ENCODE assay signal across 27 cellular contexts in the genomic region with DNA sequence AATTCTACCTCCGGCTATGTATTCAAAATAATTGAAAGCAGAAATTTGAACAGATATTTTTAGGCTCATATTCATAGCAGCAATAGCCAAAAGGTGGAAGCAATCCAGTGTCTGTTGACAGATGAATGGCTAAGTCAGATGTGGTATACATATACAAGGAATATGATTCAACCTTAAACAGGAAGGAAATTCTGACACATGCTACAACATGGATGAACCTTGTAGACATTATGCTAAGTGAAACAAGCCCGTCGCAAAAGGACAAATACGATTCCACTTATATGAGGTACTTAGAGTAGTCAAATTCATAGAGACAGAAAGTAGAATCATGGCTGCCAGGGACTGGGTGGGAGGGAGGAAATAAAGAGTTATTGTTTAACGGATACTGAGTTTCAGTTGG.
"Had no signal": no experiment of that assay in that cellular context is flagged by ENCODE, and none has a peak within 500 bp of the region (broad histone marks: within the 10 kb centered on the region; RNA-seq: fewer than 3 reads in every experiment).

No MANE protein-coding gene starts in this region.

- H3K9me3 Mint-ChIP-seq: activated naive CD4-positive, alpha-beta T cell treated with anti-CD3 and anti-CD28 coated beads, Interleukin-2, amount 10 ng/mL, durations not matched to agents 7 days and 5 days; activated naive CD8-positive, alpha-beta T cell treated with anti-CD3 and anti-CD28 coated beads, Interleukin-2, amount 10 ng/mL, durations not matched to agents 7 days and 5 days; endodermal cell; stimulated activated memory B cell treated with anti-CD40 and anti-IgM and Interleukin-4, amounts not matched to agents 10 μg/mL and 1 μg/mL and 100 μg/mL, for 72 hours had no signal

- H3K4me3 ChIP-seq: esophagus squamous epithelium, gastroesophageal sphincter, psoas muscle, sigmoid colon, transverse colon had no signal

- H3K9me3 ChIP-seq: esophagus squamous epithelium, gastroesophageal sphincter, psoas muscle, sigmoid colon, transverse colon had no signal

- H3K79me2 ChIP-seq: parathyroid adenoma had no signal

- H3K4me1 ChIP-seq: parathyroid adenoma, psoas muscle had no signal

- H3K27ac ChIP-seq: brain microvascular endothelial cell, epithelial cell of prostate, esophagus squamous epithelium, gastroesophageal sphincter, parathyroid adenoma, psoas muscle, sigmoid colon, transverse colon had no signal

- H3K27me3 ChIP-seq: brain microvascular endothelial cell, esophagus squamous epithelium, gastroesophageal sphincter, sigmoid colon, transverse colon had no signal

- H3K9ac ChIP-seq: parathyroid adenoma had no signal

- ATAC-seq: activated CD8-positive, alpha-beta memory T cell treated with anti-CD3 and anti-CD28 coated beads, Interleukin-2, amount 10 ng/mL, durations not matched to agents 7 days and 5 days; activated CD8-positive, alpha-beta T cell treated with anti-CD3 and anti-CD28 coated beads, Interleukin-2, amount 10 ng/mL, durations not matched to agents 7 days and 5 days; gastroesophageal sphincter; left colon; naive thymus-derived CD4-positive, alpha-beta T cell; psoas muscle; stimulated activated memory B cell treated with anti-CD40 and anti-IgM and Interleukin-4, amounts not matched to agents 10 μg/mL and 1 μg/mL and 100 μg/mL, for 72 hours had no signal

- H3K4me3 Mint-ChIP-seq: activated CD8-positive, alpha-beta memory T cell treated with anti-CD3 and anti-CD28 coated beads, Interleukin-2, amount 10 ng/mL, durations not matched to agents 7 days and 5 days; activated CD8-positive, alpha-beta T cell treated with anti-CD3 and anti-CD28 coated beads, Interleukin-2, amount 10 ng/mL, durations not matched to agents 7 days and 5 days; activated naive CD4-positive, alpha-beta T cell treated with anti-CD3 and anti-CD28 coated beads, Interleukin-2, amount 10 ng/mL, durations not matched to agents 7 days and 5 days; activated naive CD8-positive, alpha-beta T cell treated with anti-CD3 and anti-CD28 coated beads, Interleukin-2, amount 10 ng/mL, durations not matched to agents 7 days and 5 days; endodermal cell; naive thymus-derived CD4-positive, alpha-beta T cell; stimulated activated memory B cell treated with anti-CD40 and anti-IgM and Interleukin-4, amounts not matched to agents 10 μg/mL and 1 μg/mL and 100 μg/mL, for 72 hours had no signal

- H3K36me3 ChIP-seq: brain microvascular endothelial cell, esophagus squamous epithelium, gastroesophageal sphincter, sigmoid colon, transverse colon had no signal

- H3K36me3 Mint-ChIP-seq: stimulated activated memory B cell treated with anti-CD40 and anti-IgM and Interleukin-4, amounts not matched to agents 10 μg/mL and 1 μg/mL and 100 μg/mL, for 72 hours had no signal

- DNase-seq: activated CD4-positive, alpha-beta T cell treated with anti-CD3 and anti-CD28 coated beads for 1 hour; activated CD8-positive, alpha-beta memory T cell treated with anti-CD3 and anti-CD28 coated beads, Interleukin-2, amount 10 ng/mL, durations not matched to agents 7 days and 5 days; activated CD8-positive, alpha-beta T cell treated with anti-CD3 and anti-CD28 coated beads, Interleukin-2, amount 10 ng/mL, durations not matched to agents 7 days and 5 days; activated effector memory CD4-positive, alpha-beta T cell treated with anti-CD3 and anti-CD28 coated beads, Interleukin-2, amount 50 U/mL, for 16 hours; activated naive CD4-positive, alpha-beta T cell treated with anti-CD3 and anti-CD28 coated beads, Interleukin-2, amount 10 ng/mL, durations not matched to agents 7 days and 5 days; activated naive CD8-positive, alpha-beta T cell treated with anti-CD3 and anti-CD28 coated beads, Interleukin-2, amount 10 ng/mL, durations not matched to agents 7 days and 5 days; brain microvascular endothelial cell; caudate nucleus; cortex of kidney; endodermal cell; esophagus squamous epithelium; hippocampal formation; kidney; left colon; midbrain; naive thymus-derived CD4-positive, alpha-beta T cell; nucleus accumbens; psoas muscle; sigmoid colon; small intestine; stimulated activated CD4-positive, alpha-beta T cell treated with anti-CD3 and anti-CD28 coated beads, Interleukin-4, amount 100 ng/mL, for 24 hours; T-helper 9 cell; transverse colon had no signal

- H3K27ac Mint-ChIP-seq: activated CD8-positive, alpha-beta memory T cell treated with anti-CD3 and anti-CD28 coated beads, Interleukin-2, amount 10 ng/mL, durations not matched to agents 7 days and 5 days; activated CD8-positive, alpha-beta T cell treated with anti-CD3 and anti-CD28 coated beads, Interleukin-2, amount 10 ng/mL, durations not matched to agents 7 days and 5 days; activated naive CD4-positive, alpha-beta T cell treated with anti-CD3 and anti-CD28 coated beads, Interleukin-2, amount 10 ng/mL, durations not matched to agents 7 days and 5 days; activated naive CD8-positive, alpha-beta T cell treated with anti-CD3 and anti-CD28 coated beads, Interleukin-2, amount 10 ng/mL, durations not matched to agents 7 days and 5 days; endodermal cell; naive thymus-derived CD4-positive, alpha-beta T cell; stimulated activated memory B cell treated with anti-CD40 and anti-IgM and Interleukin-4, amounts not matched to agents 10 μg/mL and 1 μg/mL and 100 μg/mL, for 72 hours had no signal
